Comparison of ENCODE assay signal across 11 cellular contexts in genomic region chr12:96233168-96233567, GRCh38. TPM values are rescaled to one million over a fixed set of nuclear protein-coding genes. Genes with fewer than 3 reads are reported as not detected.
DNase-seq lines count a peak whose midpoint lies in the region; ATAC-seq and TF ChIP-seq lines count a peak whose summit lies in the region.
"Had no signal": no experiment of that assay in that cellular context is flagged by ENCODE, and none has a peak within 500 bp of the region (broad histone marks: within the 10 kb centered on the region; RNA-seq: fewer than 3 reads in every experiment).

No MANE protein-coding gene starts in this region.

- intact Hi-C loops in ovary (cut with DNase I) = loop anchor here in 1 of 4 donors (5.0 kb wide), 1 partner anchor 164 kb away; no protein-coding TSS in a partner anchor
- intact Hi-C loops in upper lobe of right lung (cut with DNase I) = no loop called here

- H3K27me3 ChIP-seq in ovary (no peaks in the 10 kb centered on the region), upper lobe of right lung (no peaks in the 10 kb centered on the region), smooth muscle cell (ENCODE audit: low read depth) (no peaks in the 10 kb centered on the region)

- H3K79me2 ChIP-seq in smooth muscle cell (ENCODE audit: low read depth) = peaks cover 57% of the 10 kb centered on the region

- TF ChIP-seq EP300 in ovary (IDR thresholded peaks at IDR 0.05) = no peak

- H3K9ac ChIP-seq in smooth muscle cell (ENCODE audit: low read depth) = no peak overlapping the region

- WGBS in ovary, 3 donors = 26 to 40% (median 29%) methylated on average over 7 of the region's 7 CpGs
- 94% methylated on average over 7 of the region's 7 CpGs for WGBS in smooth muscle cell (ENCODE audit: low lambda C conversion rate)

- no peak overlapping the region for H2AFZ ChIP-seq in smooth muscle cell (ENCODE audit: low read depth)

- H4K20me1 ChIP-seq in smooth muscle cell (ENCODE audit: low read depth) = peaks cover 98% of the 10 kb centered on the region

- peaks cover 21% of the 10 kb centered on the region for H3K4me1 ChIP-seq in ovary (ENCODE audit: insufficient read depth)
- peaks cover 40% of the 10 kb centered on the region for H3K4me1 ChIP-seq in upper lobe of right lung
- H3K4me1 ChIP-seq in smooth muscle cell (ENCODE audit: low read depth) = no peaks in the 10 kb centered on the region

- H3K4me2 ChIP-seq in smooth muscle cell = no peak overlapping the region

- H3K9me3 ChIP-seq in ovary = no peaks in the 10 kb centered on the region
- no peaks in the 10 kb centered on the region for H3K9me3 ChIP-seq in upper lobe of right lung
- no peaks in the 10 kb centered on the region for H3K9me3 ChIP-seq in smooth muscle cell (replicated peaks; ENCODE audit: low read depth)

- H3K36me3 ChIP-seq in ovary = no peaks in the 10 kb centered on the region
- H3K36me3 ChIP-seq in upper lobe of right lung = no peaks in the 10 kb centered on the region
- no peaks in the 10 kb centered on the region for H3K36me3 ChIP-seq in smooth muscle cell (ENCODE audit: low read depth)

- peaks cover 16% of the 10 kb centered on the region for H3F3A ChIP-seq in smooth muscle cell (ENCODE audit: low read depth)

- TF ChIP-seq CTCF in fibroblast of pulmonary artery (IDR thresholded peaks at IDR 0.05; ENCODE audit: low read length, missing control alignments) = no peak
- TF ChIP-seq CTCF in ovary (IDR thresholded peaks at IDR 0.05) = no peak
- TF ChIP-seq CTCF in upper lobe of right lung (IDR thresholded peaks at IDR 0.05) = no peak
- no peak for TF ChIP-seq CTCF in smooth muscle cell (IDR thresholded peaks at IDR 0.05; ENCODE audit: borderline replicate concordance, insufficient read depth, poor library complexity, severe bottlenecking)

- H3K4me3 ChIP-seq in fibroblast of pulmonary artery (replicated peaks; ENCODE audit: low read depth, low read length) = no peak overlapping the region
- H3K4me3 ChIP-seq in ovary = no peak overlapping the region
- H3K4me3 ChIP-seq in upper lobe of right lung = no peak overlapping the region
- no peak overlapping the region for H3K4me3 ChIP-seq in smooth muscle cell

- ATAC-seq in upper lobe of right lung (no peak), GM18517 (IDR thresholded peaks at IDR 0.05; ENCODE audit: unreplicated experiment) (no peak)

- no peak for TF ChIP-seq POLR2A in ovary (IDR thresholded peaks at IDR 0.05)

- peak; percentile 43 for DNase-seq in NCI-H82 (lab: John Stamatoyannopoulos, UW)
- no peak for DNase-seq in NCI-H82 treated with DMSO at 0.1 percent for 48 hours (lab: John Stamatoyannopoulos, UW; ENCODE audit: unreplicated experiment)
- DNase-seq in fibroblast of pulmonary artery (ENCODE audit: low read depth) = peak; percentile 76
- DNase-seq in ovary = peak; percentile 44 to 84 (median 66)
- no peak for DNase-seq in upper lobe of right lung
- no peak for DNase-seq in NCI-H345 (lab: John Stamatoyannopoulos, UW)
- DNase-seq in smooth muscle cell (lab: John Stamatoyannopoulos, UW; ENCODE audit: unreplicated experiment) = no peak
- DNase-seq: activated CD4-positive, alpha-beta T cell treated with anti-CD3 and anti-CD28 coated beads, Interleukin-2, amount 50 U/mL, for 4 hours; NCI-H1048 had no signal

- H3K27ac ChIP-seq in ovary (peak overlapping the region in 1 of 2 donors; percentile 61), upper lobe of right lung (peak overlapping the region; percentile 78), smooth muscle cell (ENCODE audit: low read depth) (no peak overlapping the region)
- H3K27ac ChIP-seq: 22Rv1 had no signal

RNA-seq across cellular contexts. Expression of gene ELK3, which starts 39.0 kb away (rescaled TPM):
- total RNA-seq in ovary = 10 to 100 TPM; 11.5 to 25.9 (median 15.2) TPM
- 10 to 100 TPM; 15.6 to 25.8 TPM for polyA plus RNA-seq in ovary
- 41.2 TPM for total RNA-seq in upper lobe of right lung
- total RNA-seq in smooth muscle cell = 44.3 and 45.6 TPM in 2 replicates
- 36.8 and 43.1 TPM in 2 replicates for polyA plus RNA-seq in smooth muscle cell

Comparison
In these comparisons a context has a peak if more than half of its experiments do, and no peak if none do; other contexts are left out.
1. DNase-seq: peak in NCI-H82 (single experiment), fibroblast of pulmonary artery (single experiment) and ovary (5 of 5); none in NCI-H82 treated with DMSO at 0.1 percent for 48 hours (single experiment), upper lobe of right lung (single experiment), NCI-H345 (single experiment) and smooth muscle cell (single experiment).